16 cellular contexts compared by ENCODE assay signal in genomic region chr13:24253520-24254150, GRCh38. TPM values are rescaled to one million over a fixed set of nuclear protein-coding genes. Genes with fewer than 3 reads are reported as not detected.
DNase-seq lines count a peak whose midpoint lies in the region; ATAC-seq and TF ChIP-seq lines count a peak whose summit lies in the region.
"Had no signal": no experiment of that assay in that cellular context is flagged by ENCODE, and none has a peak within 500 bp of the region (broad histone marks: within the 10 kb centered on the region; RNA-seq: fewer than 3 reads in every experiment).

No MANE protein-coding gene starts in this region.

- H3K36me3 ChIP-seq in CD4-positive, CD25-positive, alpha-beta regulatory T cell (ENCODE audit: control insufficient read depth, insufficient read depth, low read length) = peaks cover 21% of the 10 kb centered on the region
- H3K36me3 ChIP-seq: BE2C, cardiac muscle cell had no signal

- peaks cover 71% of the 10 kb centered on the region for H3K4me1 ChIP-seq in CD4-positive, CD25-positive, alpha-beta regulatory T cell (ENCODE audit: control insufficient read depth, insufficient read depth, low read length, poor library complexity, severe bottlenecking)
- H3K4me1 ChIP-seq: BE2C had no signal

- DNase-seq in CD4-positive, CD25-positive, alpha-beta regulatory T cell = peak in 1 of 3 donors; percentile 41
- DNase-seq in NOMO-1 (lab: John Stamatoyannopoulos, UW; ENCODE audit: unreplicated experiment in 2 of 2) (peak; percentile 84 to 96), nephron progenitor cell (no peak), progenitor cell of endocrine pancreas (ENCODE audit: low spot score, unreplicated experiment) (no peak), left colon (no peak), ureter (ENCODE audit: low spot score) (no peak)
- DNase-seq in activated naive CD8-positive, alpha-beta T cell treated with anti-CD3 and anti-CD28 coated beads, Interleukin-2, amount 50 U/mL, for 24 hours = no peak
- DNase-seq: BE2C, erythroblast, HFFc6, NCI-H1436 treated with DMSO at 0.1 percent for 48 hours, NCI-H748 treated with DMSO at 0.1 percent for 48 hours, SHP77 treated with DMSO at 0.1 percent for 48 hours had no signal

- peak overlapping the region; percentile 91 to 99 (median 97) for H3K4me3 Mint-ChIP-seq in CD4-positive, CD25-positive, alpha-beta regulatory T cell
- peak overlapping the region; percentile 86 for H3K4me3 Mint-ChIP-seq in activated naive CD8-positive, alpha-beta T cell treated with anti-CD3 and anti-CD28 coated beads, Interleukin-2, amount 50 U/mL, for 24 hours
- H3K4me3 Mint-ChIP-seq in nephron progenitor cell = no peak overlapping the region
- no peak overlapping the region for H3K4me3 Mint-ChIP-seq in progenitor cell of endocrine pancreas (ENCODE audit: low read depth)
- H3K4me3 Mint-ChIP-seq: HFFc6 had no signal

- H3K27ac Mint-ChIP-seq in CD4-positive, CD25-positive, alpha-beta regulatory T cell = peak overlapping the region; percentile 97 to 99 (median 98)
- H3K27ac Mint-ChIP-seq in activated naive CD8-positive, alpha-beta T cell treated with anti-CD3 and anti-CD28 coated beads, Interleukin-2, amount 50 U/mL, for 24 hours = peak overlapping the region; percentile 95
- peak overlapping the region; percentile 82 for H3K27ac Mint-ChIP-seq in nephron progenitor cell
- no peak overlapping the region for H3K27ac Mint-ChIP-seq in progenitor cell of endocrine pancreas
- H3K27ac Mint-ChIP-seq: HFFc6 had no signal

- H3K27me3 ChIP-seq in CD4-positive, CD25-positive, alpha-beta regulatory T cell (ENCODE audit: control insufficient read depth, insufficient read depth, low read length) = no peaks in the 10 kb centered on the region
- H3K27me3 ChIP-seq: cardiac muscle cell had no signal

- intact Hi-C loops in left colon (cut with DNase I, micrococcal nuclease) = no loop called here

- no peaks in the 10 kb centered on the region for H3K27me3 Mint-ChIP-seq in CD4-positive, CD25-positive, alpha-beta regulatory T cell
- H3K27me3 Mint-ChIP-seq in activated naive CD8-positive, alpha-beta T cell treated with anti-CD3 and anti-CD28 coated beads, Interleukin-2, amount 50 U/mL, for 24 hours = no peaks in the 10 kb centered on the region
- peaks cover 2% of the 10 kb centered on the region for H3K27me3 Mint-ChIP-seq in nephron progenitor cell (ENCODE audit: low read depth, poor library complexity)
- H3K27me3 Mint-ChIP-seq in progenitor cell of endocrine pancreas = no peaks in the 10 kb centered on the region

- TF ChIP-seq CTCF in nephron progenitor cell (IDR thresholded peaks at IDR 0.05) = no peak
- TF ChIP-seq CTCF in progenitor cell of endocrine pancreas (IDR thresholded peaks at IDR 0.05; ENCODE audit: unreplicated experiment) = no peak

- no peaks in the 10 kb centered on the region for H3K9me3 ChIP-seq in CD4-positive, CD25-positive, alpha-beta regulatory T cell (ENCODE audit: control insufficient read depth in 2 of 2, low read length in 2 of 2)
- H3K9me3 ChIP-seq: BE2C had no signal

- no peaks in the 10 kb centered on the region for H3K9me3 Mint-ChIP-seq in CD4-positive, CD25-positive, alpha-beta regulatory T cell
- no peaks in the 10 kb centered on the region for H3K9me3 Mint-ChIP-seq in activated naive CD8-positive, alpha-beta T cell treated with anti-CD3 and anti-CD28 coated beads, Interleukin-2, amount 50 U/mL, for 24 hours
- no peaks in the 10 kb centered on the region for H3K9me3 Mint-ChIP-seq in nephron progenitor cell
- no peaks in the 10 kb centered on the region for H3K9me3 Mint-ChIP-seq in progenitor cell of endocrine pancreas (ENCODE audit: low read depth)
- H3K9me3 Mint-ChIP-seq: HFFc6 had no signal

- peak overlapping the region; percentile 98 for H3K4me3 ChIP-seq in CD4-positive, CD25-positive, alpha-beta regulatory T cell (ENCODE audit: low read depth, low read length)
- H3K4me3 ChIP-seq: cardiac muscle cell had no signal

- peaks cover 8 to 89% (median 73%) of the 10 kb centered on the region in 4 donors for H3K4me1 Mint-ChIP-seq in CD4-positive, CD25-positive, alpha-beta regulatory T cell
- H3K4me1 Mint-ChIP-seq in activated naive CD8-positive, alpha-beta T cell treated with anti-CD3 and anti-CD28 coated beads, Interleukin-2, amount 50 U/mL, for 24 hours = peaks cover 84% of the 10 kb centered on the region
- peaks cover 12% of the 10 kb centered on the region for H3K4me1 Mint-ChIP-seq in nephron progenitor cell
- H3K4me1 Mint-ChIP-seq in progenitor cell of endocrine pancreas (ENCODE audit: low read depth) = no peaks in the 10 kb centered on the region

- H3K27ac ChIP-seq in CD4-positive, CD25-positive, alpha-beta regulatory T cell (ENCODE audit: insufficient read depth, low read length, poor library complexity, severe bottlenecking) = peak overlapping the region; percentile 95
- H3K27ac ChIP-seq: cardiac muscle cell, VCaP had no signal

- ATAC-seq in CD4-positive, CD25-positive, alpha-beta regulatory T cell (ENCODE audit: low read depth in 2 of 2) = no peak
- no peak for ATAC-seq in activated naive CD8-positive, alpha-beta T cell treated with anti-CD3 and anti-CD28 coated beads, Interleukin-2, amount 50 U/mL, for 24 hours
- ATAC-seq in left colon = no peak
- ATAC-seq in GM21381 (IDR thresholded peaks at IDR 0.05; ENCODE audit: unreplicated experiment) = no peak

- peaks cover 50% of the 10 kb centered on the region for H3K36me3 Mint-ChIP-seq in CD4-positive, CD25-positive, alpha-beta regulatory T cell
- peaks cover 55% of the 10 kb centered on the region for H3K36me3 Mint-ChIP-seq in activated naive CD8-positive, alpha-beta T cell treated with anti-CD3 and anti-CD28 coated beads, Interleukin-2, amount 50 U/mL, for 24 hours (ENCODE audit: low read depth)
- H3K36me3 Mint-ChIP-seq in nephron progenitor cell (ENCODE audit: low read depth) (peaks cover 11% of the 10 kb centered on the region), progenitor cell of endocrine pancreas (ENCODE audit: insufficient read depth) (peaks cover 20% of the 10 kb centered on the region)

RNA-seq across cellular contexts. Expression of gene C1QTNF9, which starts 55.7 kb away (rescaled TPM):
- total RNA-seq in CD4-positive, CD25-positive, alpha-beta regulatory T cell = 0.20 TPM
- polyA plus RNA-seq in CD4-positive, CD25-positive, alpha-beta regulatory T cell = not detected
- not detected in 2 replicates for total RNA-seq in progenitor cell of endocrine pancreas
- under 1 TPM in 1 of 2 donors, not detected in 1; 0.45 TPM for total RNA-seq in left colon
- 0.26 TPM for total RNA-seq in ureter
- total RNA-seq: HFFc6 had no signal
- polyA plus RNA-seq: cardiac muscle cell had no signal

Comparison
In these comparisons a context has a peak if more than half of its experiments do, and no peak if none do; other contexts are left out.
1. DNase-seq: peak in NOMO-1 (2 of 2); none in activated naive CD8-positive, alpha-beta T cell treated with anti-CD3 and anti-CD28 coated beads, Interleukin-2, amount 50 U/mL, for 24 hours (single experiment), nephron progenitor cell (single experiment), progenitor cell of endocrine pancreas (single experiment), left colon (0 of 2) and ureter (single experiment).
2. H3K4me3 Mint-ChIP-seq: peak in CD4-positive, CD25-positive, alpha-beta regulatory T cell (4 of 4) and activated naive CD8-positive, alpha-beta T cell treated with anti-CD3 and anti-CD28 coated beads, Interleukin-2, amount 50 U/mL, for 24 hours (single experiment); none in nephron progenitor cell (single experiment) and progenitor cell of endocrine pancreas (single experiment).